19 cellular contexts compared by ENCODE assay signal in the genomic region with DNA sequence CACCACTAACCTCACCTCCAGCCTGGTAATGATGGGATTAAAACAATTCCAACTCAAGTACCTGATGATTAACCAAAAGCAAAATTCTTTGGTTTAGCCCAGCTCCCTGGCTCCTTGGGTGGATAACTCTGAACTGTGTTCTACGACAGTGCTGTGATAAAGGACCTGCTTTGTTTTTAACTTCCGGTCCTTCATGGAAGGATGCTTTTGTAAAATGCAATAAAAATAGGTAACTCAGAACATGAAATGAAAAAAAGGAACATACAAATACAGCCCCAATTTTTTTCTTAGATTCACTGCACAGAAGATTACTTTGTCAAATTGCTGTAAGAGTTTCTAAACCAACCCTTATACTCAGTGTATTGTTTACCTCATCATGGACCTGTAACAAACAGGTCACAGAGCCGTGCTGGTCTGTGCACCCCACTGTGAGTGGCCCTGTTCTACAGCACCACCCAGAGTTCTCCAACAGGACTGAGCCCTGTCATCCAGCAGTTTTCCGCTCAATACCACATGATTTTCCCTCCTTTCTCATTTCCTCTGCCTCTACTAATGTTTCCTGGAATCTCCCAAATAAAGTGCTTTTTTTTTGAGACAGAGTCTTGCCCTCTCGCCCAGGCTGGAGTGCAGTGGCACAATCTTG. TPM values are rescaled to one million over a fixed set of nuclear protein-coding genes. Genes with fewer than 3 reads are reported as not detected.
A peak's percentile ranks its signal among the peaks of the same experiment; 100 is the strongest.
DNase-seq lines count a peak whose midpoint lies in the region; ATAC-seq and TF ChIP-seq lines count a peak whose summit lies in the region.
"Had no signal": no experiment of that assay in that cellular context is flagged by ENCODE, and none has a peak within 500 bp of the region (broad histone marks: within the 10 kb centered on the region; RNA-seq: fewer than 3 reads in every experiment).

No MANE protein-coding gene starts in this region.

- no peaks in the 10 kb centered on the region for H3K9me2 ChIP-seq in OCI-LY7 (ENCODE audit: insufficient read depth, low read length)

- peak; percentile 65 for DNase-seq in GM10266 (ENCODE audit: extremely low spot score)
- peak; percentile 57 for DNase-seq in GM20000 (ENCODE audit: low spot score)
- peak; percentile 74 for DNase-seq in OCI-LY7 (ENCODE audit: low spot score)
- peak in 1 of 2 donors; percentile 42 for DNase-seq in memory B cell (ENCODE audit: low spot score in 2 of 2)
- no peak for DNase-seq in NOMO-1 treated with dmso at 0.1 percent for 144 hours (lab: John Stamatoyannopoulos, UW; ENCODE audit: unreplicated experiment)
- no peak for DNase-seq in NCI-H2196 (lab: John Stamatoyannopoulos, UW; ENCODE audit: unreplicated experiment)
- DNase-seq: activated CD8-positive, alpha-beta T cell treated with anti-CD3 and anti-CD28 coated beads, Interleukin-2, amount 10 ng/mL, durations not matched to agents 7 days and 5 days; activated gamma-delta T cell; dorsolateral prefrontal cortex; immature natural killer cell; NCI-H1694; posterior cingulate gyrus; stimulated activated CD8-positive, alpha-beta memory T cell treated with anti-CD3 and anti-CD28 coated beads, Interleukin-4, amount 100 ng/mL, for 48 hours; T1000; upper lobe of right lung had no signal

- H3K79me2 ChIP-seq in OCI-LY7 (ENCODE audit: insufficient read depth, low read depth, low read length): peaks cover 5% of the 10 kb centered on the region; the same call in 1 of the 2 replicates

- H3K4me3 ChIP-seq in OCI-LY7 (ENCODE audit: low read depth, low read length, poor library complexity, severe bottlenecking): peak overlapping the region; percentile 8
- H3K4me3 ChIP-seq: dorsolateral prefrontal cortex, upper lobe of right lung had no signal

- intact Hi-C loops in OCI-LY7 (cut with micrococcal nuclease; ENCODE audit: unreplicated experiment): no loop called here

- peak overlapping the region; percentile 93 for H3K27ac Mint-ChIP-seq in memory B cell
- H3K27ac Mint-ChIP-seq: activated CD8-positive, alpha-beta T cell treated with anti-CD3 and anti-CD28 coated beads, Interleukin-2, amount 10 ng/mL, durations not matched to agents 7 days and 5 days had no signal

- no peaks in the 10 kb centered on the region for H3K9me3 ChIP-seq in OCI-LY7 (ENCODE audit: low read length)
- H3K9me3 ChIP-seq: upper lobe of right lung had no signal

- no peaks in the 10 kb centered on the region for H4K20me1 ChIP-seq in OCI-LY7 (ENCODE audit: insufficient read depth, low read length)

- H3K36me3 Mint-ChIP-seq in memory B cell: no peaks in the 10 kb centered on the region

- H3K4me3 Mint-ChIP-seq in memory B cell: peak overlapping the region; percentile 82
- H3K4me3 Mint-ChIP-seq: activated CD8-positive, alpha-beta T cell treated with anti-CD3 and anti-CD28 coated beads, Interleukin-2, amount 10 ng/mL, durations not matched to agents 7 days and 5 days; immature natural killer cell had no signal

- no TSS peak for BruUV-seq in OCI-LY7 (replicated peaks; lab: Mats Ljungman, UMichigan)

- peak; percentile 36 for TF ChIP-seq CTCF in GM10266 (IDR thresholded peaks at IDR 0.05; ENCODE audit: control insufficient read depth, insufficient read depth, low read depth, missing control alignments)
- TF ChIP-seq CTCF in GM20000 (IDR thresholded peaks at IDR 0.05; ENCODE audit: extremely low read depth, missing control alignments): peak; percentile 3
- TF ChIP-seq CTCF in OCI-LY7 (conservative IDR thresholded peaks at IDR 0.05; ENCODE audit: low read length): peak; percentile 61

- H3K27ac ChIP-seq in OCI-LY7 (ENCODE audit: low read depth, low read length, poor library complexity, severe bottlenecking): peak overlapping the region; percentile 33
- H3K27ac ChIP-seq: dorsolateral prefrontal cortex, KMS-11, upper lobe of right lung had no signal

- no peak overlapping the region for H2AFZ ChIP-seq in OCI-LY7 (ENCODE audit: low read length)

- ATAC-seq in memory B cell (ENCODE audit: low read depth) (peak; percentile 72), HG03439 (IDR thresholded peaks at IDR 0.05; ENCODE audit: unreplicated experiment) (no peak), HG03045 (IDR thresholded peaks at IDR 0.05; ENCODE audit: unreplicated experiment) (no peak)
- ATAC-seq: activated CD8-positive, alpha-beta T cell treated with anti-CD3 and anti-CD28 coated beads, Interleukin-2, amount 10 ng/mL, durations not matched to agents 7 days and 5 days; Right ventricle myocardium inferior; upper lobe of right lung had no signal

- peak overlapping the region; percentile 60 for H3K4me2 ChIP-seq in OCI-LY7 (ENCODE audit: low read length)
- H3K4me2 ChIP-seq: KMS-11 had no signal

- POLR2A ChIA-PET in OCI-LY7 (lab: Charles Lee): interaction anchor here (0.5 to 1.0 kb wide), 2 partner anchors 235 to 888 kb away, joined by 3 read pairs; no protein-coding TSS in a partner anchor

- no peaks in the 10 kb centered on the region for H3K27me3 Mint-ChIP-seq in memory B cell

- H3K4me1 ChIP-seq in OCI-LY7 (ENCODE audit: insufficient read depth, low read length, poor library complexity, severe bottlenecking): peaks cover 21% of the 10 kb centered on the region
- H3K4me1 ChIP-seq: upper lobe of right lung had no signal

- H3K4me1 Mint-ChIP-seq in memory B cell: peaks cover 28% of the 10 kb centered on the region

- H3K36me3 ChIP-seq in OCI-LY7 (ENCODE audit: insufficient read depth, low read length): no peaks in the 10 kb centered on the region
- H3K36me3 ChIP-seq: upper lobe of right lung had no signal

- CTCF ChIA-PET in OCI-LY7 (lab: Charles Lee; ENCODE audit: unreplicated experiment): no interaction called here

- H3K9me3 Mint-ChIP-seq in memory B cell: no peaks in the 10 kb centered on the region
- H3K9me3 Mint-ChIP-seq: immature natural killer cell had no signal

RNA-seq across cellular contexts. Expression of a gene that starts 4.9 kb away (rescaled TPM):
- total RNA-seq in OCI-LY7 (2014; rRNA removed; shearing (Covaris generic)): 21.3 and 21.6 TPM in 2 replicates
- total RNA-seq in OCI-LY7 (2022): 20.6 and 27.1 TPM in 2 replicates

RNA-seq across cellular contexts. Expression of a gene that starts 25.6 kb away (rescaled TPM):
- total RNA-seq in OCI-LY7 (2014; rRNA removed; shearing (Covaris generic)): 17.9 and 18.1 TPM in 2 replicates
- 21.5 and 25.5 TPM in 2 replicates for total RNA-seq in OCI-LY7 (2022)

RNA-seq across cellular contexts. Expression of a gene that starts 45.8 kb away (rescaled TPM):
- not detected in 2 replicates for total RNA-seq in OCI-LY7 (2014; rRNA removed; shearing (Covaris generic))
- not detected in 2 replicates for total RNA-seq in OCI-LY7 (2022)
- total RNA-seq: activated CD8-positive, alpha-beta T cell treated with anti-CD3 and anti-CD28 coated beads, Interleukin-2, amount 10 ng/mL, durations not matched to agents 7 days and 5 days; Right ventricle myocardium inferior had no signal

Comparison
In these comparisons a context has a peak if more than half of its experiments do, and no peak if none do; other contexts are left out.
1. DNase-seq: peak in GM10266 (single experiment), GM20000 (single experiment) and OCI-LY7 (single experiment); none in NOMO-1 treated with dmso at 0.1 percent for 144 hours (single experiment) and NCI-H2196 (single experiment).
2. CTCF ChIP-seq: peak in every context shown above with its lines; median percentile 61 in OCI-LY7; 36 in GM10266; 3 in GM20000.